In the genomic region with DNA sequence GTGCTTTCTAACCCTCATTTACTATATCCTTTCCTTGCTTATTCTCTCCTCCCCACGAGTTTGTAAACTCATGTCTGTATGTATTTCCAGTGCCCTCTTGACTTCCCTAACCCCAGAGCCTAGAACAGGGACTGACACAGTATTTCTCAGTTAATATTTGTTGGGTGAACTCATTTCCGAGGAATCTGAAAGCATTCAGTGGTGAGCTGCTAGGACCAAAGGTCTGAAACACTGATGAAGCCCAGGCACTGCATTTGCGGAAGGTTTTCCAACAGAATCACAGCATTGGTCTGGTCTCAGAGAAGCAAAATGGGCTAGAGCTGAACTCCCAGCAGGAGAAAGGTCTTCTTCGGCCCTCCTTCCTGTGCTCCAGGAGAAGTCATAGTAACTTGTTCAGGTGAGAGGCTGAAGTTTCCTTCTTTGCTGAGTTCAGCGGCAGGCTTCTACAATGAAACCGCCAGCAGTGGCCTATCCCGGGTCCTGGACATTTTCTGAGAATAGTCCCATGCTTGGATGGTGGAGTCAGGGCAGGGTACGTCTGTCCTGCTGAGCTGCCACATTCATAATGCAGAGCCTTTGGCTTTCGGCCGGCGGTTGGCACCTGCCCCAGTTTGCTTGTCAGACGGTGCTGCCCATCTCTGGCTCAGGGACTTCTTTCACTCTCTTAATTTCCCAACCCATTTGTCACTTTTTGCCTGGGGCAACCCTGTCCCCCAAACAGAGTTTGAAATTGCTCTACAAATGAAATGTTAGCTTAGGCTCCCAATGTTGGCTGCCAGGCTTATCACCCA, we compare ENCODE assay signal across 20 cellular contexts. TPM values are rescaled to one million over a fixed set of nuclear protein-coding genes. Genes with fewer than 3 reads are reported as not detected.
A peak's percentile ranks its signal among the peaks of the same experiment; 100 is the strongest.
DNase-seq lines count a peak whose midpoint lies in the region; ATAC-seq and TF ChIP-seq lines count a peak whose summit lies in the region.
"Had no signal": no experiment of that assay in that cellular context is flagged by ENCODE, and none has a peak within 500 bp of the region (broad histone marks: within the 10 kb centered on the region; RNA-seq: fewer than 3 reads in every experiment).

No MANE protein-coding gene starts in this region.

- intact Hi-C loops in heart left ventricle (cut with DNase I): no loop called here
- intact Hi-C loops in aorta (cut with DNase I): no loop called here

- peak; percentile 86 to 97 (median 90) for ATAC-seq in heart left ventricle
- ATAC-seq in aorta (ENCODE audit: low FRiP score): no peak
- ATAC-seq in HG03469 (IDR thresholded peaks at IDR 0.05; ENCODE audit: unreplicated experiment): no peak
- ATAC-seq: A549 had no signal

- H3K4me3 ChIP-seq in heart left ventricle (no peak overlapping the region), neural progenitor cell (no peak overlapping the region), aorta (ENCODE audit: low read length in 2 of 2) (no peak overlapping the region)
- H3K4me3 ChIP-seq: A549, GM23248 had no signal

- no peak overlapping the region for H2AFZ ChIP-seq in neural progenitor cell (replicated peaks)
- H2AFZ ChIP-seq: GM23248 had no signal

- H3K36me3 Mint-ChIP-seq in neural progenitor cell: no peaks in the 10 kb centered on the region
- H3K36me3 Mint-ChIP-seq: CD4-positive, CD25-positive, alpha-beta regulatory T cell had no signal

- peaks cover 25% of the 10 kb centered on the region for H3K4me1 Mint-ChIP-seq in neural progenitor cell
- H3K4me1 Mint-ChIP-seq: CD4-positive, CD25-positive, alpha-beta regulatory T cell had no signal

- no peak overlapping the region for H3K9ac ChIP-seq in neural progenitor cell
- H3K9ac ChIP-seq: GM23248 had no signal

- no peak for TF ChIP-seq POLR2A in heart left ventricle (IDR thresholded peaks at IDR 0.05)

- H3K4me2 ChIP-seq in neural progenitor cell: no peak overlapping the region
- H3K4me2 ChIP-seq: A549 had no signal

- H3K27ac ChIP-seq in heart left ventricle (no peak overlapping the region), neural progenitor cell (no peak overlapping the region), aorta (ENCODE audit: low read depth in 1 of 2, low read length in 2 of 2) (no peak overlapping the region)
- H3K27ac ChIP-seq: A549, GM23248 had no signal

- no peaks in the 10 kb centered on the region for H4K20me1 ChIP-seq in neural progenitor cell (ENCODE audit: low read depth)

- DNase-seq in Ammon's horn (ENCODE audit: low spot score) (peak; percentile 36), RPMI8226 (peak; percentile 11), heart left ventricle (peak; percentile 67 to 86 (median 84)), neural progenitor cell (ENCODE audit: low spot score) (no peak), aorta (no peak)
- DNase-seq in stimulated activated CD4-positive, alpha-beta T cell treated with anti-CD3 and anti-CD28 coated beads, Interleukin-4, amount 100 ng/mL, for 1 hour: no peak
- DNase-seq: Calu3; CD4-positive, CD25-positive, alpha-beta regulatory T cell; DMS79 treated with DMSO at 0.1 percent for 48 hours; GF-D8; GM23248; NCI-H1048; NCI-H1694; NCI-H2107; NCI-H226; NCI-H69; SHP77 treated with DMSO at 0.1 percent for 48 hours had no signal

- no peak overlapping the region for H3K4me3 Mint-ChIP-seq in neural progenitor cell
- H3K4me3 Mint-ChIP-seq: CD4-positive, CD25-positive, alpha-beta regulatory T cell had no signal

- peak overlapping the region; percentile 24 for H3K27ac Mint-ChIP-seq in neural progenitor cell
- H3K27ac Mint-ChIP-seq: CD4-positive, CD25-positive, alpha-beta regulatory T cell had no signal

- H3F3A ChIP-seq in neural progenitor cell (ENCODE audit: low read depth): peaks cover 12% of the 10 kb centered on the region

- H3K9me3 ChIP-seq in heart left ventricle: no peaks in the 10 kb centered on the region
- H3K9me3 ChIP-seq in neural progenitor cell (ENCODE audit: low read depth): no peaks in the 10 kb centered on the region
- H3K9me3 ChIP-seq in aorta (ENCODE audit: control insufficient read depth, low read length): peaks cover 1% of the 10 kb centered on the region

- H3K27me3 Mint-ChIP-seq in neural progenitor cell (ENCODE audit: insufficient read depth, low read depth): peaks cover 4% of the 10 kb centered on the region
- H3K27me3 Mint-ChIP-seq: CD4-positive, CD25-positive, alpha-beta regulatory T cell had no signal

- H3K9me3 Mint-ChIP-seq in neural progenitor cell: peaks cover 6% of the 10 kb centered on the region

- H3K27me3 ChIP-seq in heart left ventricle (peaks cover 0 to 6% (median 0%) of the 10 kb centered on the region in 9 donors), neural progenitor cell (no peaks in the 10 kb centered on the region), aorta (ENCODE audit: control insufficient read depth in 1 of 2, insufficient read depth in 2 of 2, low read length in 1 of 2) (no peaks in the 10 kb centered on the region)

- no peaks in the 10 kb centered on the region for H3K79me2 ChIP-seq in neural progenitor cell (ENCODE audit: low read depth)

- TF ChIP-seq CTCF in heart left ventricle (IDR thresholded peaks at IDR 0.05): no peak
- no peak for TF ChIP-seq CTCF in neural progenitor cell (IDR thresholded peaks at IDR 0.05)

- H3K4me1 ChIP-seq in heart left ventricle: no peaks in the 10 kb centered on the region
- peaks cover 24% of the 10 kb centered on the region for H3K4me1 ChIP-seq in neural progenitor cell
- H3K4me1 ChIP-seq in aorta (ENCODE audit: control insufficient read depth in 1 of 2, insufficient read depth in 2 of 2, low read length in 2 of 2): no peaks in the 10 kb centered on the region
- H3K4me1 ChIP-seq: A549 had no signal

- H3K36me3 ChIP-seq in heart left ventricle (no peaks in the 10 kb centered on the region), neural progenitor cell (no peaks in the 10 kb centered on the region), aorta (ENCODE audit: control insufficient read depth in 1 of 2, insufficient read depth in 2 of 2, low read length in 1 of 2) (no peaks in the 10 kb centered on the region)

- WGBS in heart left ventricle, 4 donors: 62 to 70% (median 68%) methylated on average over 12 of the region's 12 CpGs
- WGBS in aorta, 2 donors: 63% methylated on average over 12 of the region's 12 CpGs

RNA-seq across cellular contexts. Expression of gene SOX11, which starts 57.0 kb away (rescaled TPM):
- 1 to 10 TPM in 7 of 9 donors, under 1 TPM in 2; 0.48 to 5.6 (median 1.5) TPM for total RNA-seq in heart left ventricle
- 1 to 10 TPM in 1 of 2 donors, under 1 TPM in 1; 0.64 to 1.0 TPM for polyA plus RNA-seq in heart left ventricle
- total RNA-seq in neural progenitor cell (ENCODE audit: low replicate concordance): 176 and 178 TPM in 2 replicates
- total RNA-seq in aorta: under 1 TPM in 1 of 2 donors, not detected in 1; 0.03 TPM
- polyA plus RNA-seq in aorta: not detected
- total RNA-seq: Calu3; CD4-positive, CD25-positive, alpha-beta regulatory T cell; HT1080 had no signal
- polyA plus RNA-seq: A549; CD4-positive, CD25-positive, alpha-beta regulatory T cell had no signal

Comparison
In these comparisons a context has a peak if more than half of its experiments do, and no peak if none do; other contexts are left out.
1. DNase-seq: peak in Ammon's horn (single experiment), RPMI8226 (single experiment) and heart left ventricle (5 of 5); none in neural progenitor cell (single experiment), stimulated activated CD4-positive, alpha-beta T cell treated with anti-CD3 and anti-CD28 coated beads, Interleukin-4, amount 100 ng/mL, for 1 hour (single experiment) and aorta (0 of 2).
2. ATAC-seq: peak in heart left ventricle (4 of 4); none in aorta (single experiment) and HG03469 (single experiment).
3. RNA of gene SOX11, which starts 57.0 kb away (total RNA-seq): 176 to 178 TPM in neural progenitor cell; 0.48 to 5.6 TPM in heart left ventricle and 0.03 TPM in aorta; every median in the first group is over 10 times any median in the second.